12 cellular contexts compared by ENCODE assay signal in the genomic region with DNA sequence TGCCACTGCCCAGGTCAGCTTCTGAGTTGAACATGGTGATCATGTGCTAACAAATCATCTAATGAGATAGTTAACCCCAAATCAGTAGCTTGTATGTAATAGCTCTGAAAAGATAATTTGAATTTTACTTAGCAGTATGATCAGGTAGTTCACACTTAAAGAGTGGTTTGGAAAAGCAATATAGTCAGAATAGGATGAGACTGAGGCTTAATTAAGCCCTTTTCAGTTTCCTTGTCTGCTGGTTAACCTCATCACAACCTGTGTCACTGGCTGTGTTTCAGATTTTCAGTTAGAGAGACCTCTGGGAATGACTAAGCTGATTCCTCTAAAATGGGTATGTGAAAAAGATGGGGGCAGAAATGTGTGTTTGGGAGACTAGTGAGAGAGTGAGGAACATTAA. TPM values are rescaled to one million over a fixed set of nuclear protein-coding genes. Genes with fewer than 3 reads are reported as not detected.
A peak's percentile ranks its signal among the peaks of the same experiment; 100 is the strongest.
DNase-seq lines count a peak whose midpoint lies in the region; ATAC-seq and TF ChIP-seq lines count a peak whose summit lies in the region.
"Had no signal": no experiment of that assay in that cellular context is flagged by ENCODE, and none has a peak within 500 bp of the region (broad histone marks: within the 10 kb centered on the region; RNA-seq: fewer than 3 reads in every experiment).

No MANE protein-coding gene starts in this region.

- peaks cover 8% of the 10 kb centered on the region for H3K9me3 Mint-ChIP-seq in activated naive CD4-positive, alpha-beta T cell treated with anti-CD3 and anti-CD28 coated beads, Interleukin-2, amount 10 ng/mL, durations not matched to agents 7 days and 5 days
- peaks cover 0 to 9% of the 10 kb centered on the region in 2 donors for H3K9me3 Mint-ChIP-seq in stimulated activated naive CD8-positive, alpha-beta T cell treated with anti-CD3 and anti-CD28 coated beads, Interleukin-15, amount 100 ng/mL, for 72 hours

- ATAC-seq in HG02588 (IDR thresholded peaks at IDR 0.05; ENCODE audit: unreplicated experiment) = peak; percentile 86
- peak; percentile 84 for ATAC-seq in HG03558 (IDR thresholded peaks at IDR 0.05; ENCODE audit: extremely low read depth, unreplicated experiment)
- ATAC-seq in stimulated activated naive CD8-positive, alpha-beta T cell treated with anti-CD3 and anti-CD28 coated beads, Interleukin-15, amount 100 ng/mL, for 72 hours = peak; percentile 87

- no peaks in the 10 kb centered on the region for H3K4me1 ChIP-seq in ascending aorta

- no peak overlapping the region for H3K4me3 Mint-ChIP-seq in activated naive CD4-positive, alpha-beta T cell treated with anti-CD3 and anti-CD28 coated beads, Interleukin-2, amount 10 ng/mL, durations not matched to agents 7 days and 5 days
- peak overlapping the region; percentile 54 to 58 for H3K4me3 Mint-ChIP-seq in stimulated activated naive CD8-positive, alpha-beta T cell treated with anti-CD3 and anti-CD28 coated beads, Interleukin-15, amount 100 ng/mL, for 72 hours
- H3K4me3 Mint-ChIP-seq: naive B cell had no signal

- H3K9me3 ChIP-seq in ascending aorta = no peaks in the 10 kb centered on the region

- no peak for DNase-seq in activated naive CD4-positive, alpha-beta T cell treated with anti-CD3 and anti-CD28 coated beads, Interleukin-2, amount 10 ng/mL, durations not matched to agents 7 days and 5 days
- no peak for DNase-seq in activated naive CD4-positive, alpha-beta T cell treated with anti-CD3 and anti-CD28 coated beads, Interleukin-2, amount 50 U/mL, for 16 hours
- peak; percentile 4 to 30 for DNase-seq in stimulated activated naive CD8-positive, alpha-beta T cell treated with anti-CD3 and anti-CD28 coated beads, Interleukin-15, amount 100 ng/mL, for 72 hours
- no peak for DNase-seq in ascending aorta (ENCODE audit: low spot score in 2 of 2)
- DNase-seq in NCI-H1092 treated with DMSO at 0.1 percent for 48 hours (lab: John Stamatoyannopoulos, UW) = no peak
- DNase-seq in occipital lobe (lab: John Stamatoyannopoulos, UW) = no peak
- DNase-seq: naive B cell, NCI-H187 treated with DMSO at 0.1 percent for 48 hours had no signal

- H3K4me1 Mint-ChIP-seq in activated naive CD4-positive, alpha-beta T cell treated with anti-CD3 and anti-CD28 coated beads, Interleukin-2, amount 10 ng/mL, durations not matched to agents 7 days and 5 days = peaks cover 36% of the 10 kb centered on the region
- peaks cover 48% of the 10 kb centered on the region for H3K4me1 Mint-ChIP-seq in stimulated activated naive CD8-positive, alpha-beta T cell treated with anti-CD3 and anti-CD28 coated beads, Interleukin-15, amount 100 ng/mL, for 72 hours

- peak overlapping the region; percentile 58 for H3K27ac Mint-ChIP-seq in activated naive CD4-positive, alpha-beta T cell treated with anti-CD3 and anti-CD28 coated beads, Interleukin-2, amount 10 ng/mL, durations not matched to agents 7 days and 5 days
- H3K27ac Mint-ChIP-seq in stimulated activated naive CD8-positive, alpha-beta T cell treated with anti-CD3 and anti-CD28 coated beads, Interleukin-15, amount 100 ng/mL, for 72 hours = peak overlapping the region; percentile 81 to 96

- no peaks in the 10 kb centered on the region for H3K36me3 ChIP-seq in ascending aorta

- no peak for TF ChIP-seq CTCF in ascending aorta (IDR thresholded peaks at IDR 0.05)

- CTCF ChIA-PET in activated naive CD4-positive, alpha-beta T cell treated with anti-CD3 and anti-CD28 coated beads, Interleukin-2, amount 10 ng/mL, durations not matched to agents 7 days and 5 days (lab: Charles Lee) = no interaction called here

- H3K27ac ChIP-seq in ascending aorta = no peak overlapping the region

- H3K4me3 ChIP-seq in ascending aorta = no peak overlapping the region

- intact Hi-C loops in ascending aorta (cut with DNase I) = no loop called here

- no peaks in the 10 kb centered on the region for H3K27me3 ChIP-seq in ascending aorta

- H3K27me3 Mint-ChIP-seq in activated naive CD4-positive, alpha-beta T cell treated with anti-CD3 and anti-CD28 coated beads, Interleukin-2, amount 10 ng/mL, durations not matched to agents 7 days and 5 days = no peaks in the 10 kb centered on the region
- no peaks in the 10 kb centered on the region for H3K27me3 Mint-ChIP-seq in stimulated activated naive CD8-positive, alpha-beta T cell treated with anti-CD3 and anti-CD28 coated beads, Interleukin-15, amount 100 ng/mL, for 72 hours
- H3K27me3 Mint-ChIP-seq: naive B cell had no signal

- H3K36me3 Mint-ChIP-seq in activated naive CD4-positive, alpha-beta T cell treated with anti-CD3 and anti-CD28 coated beads, Interleukin-2, amount 10 ng/mL, durations not matched to agents 7 days and 5 days = peaks cover 24% of the 10 kb centered on the region

RNA-seq across cellular contexts. Expression of gene GPR174, which starts 38.1 kb away (rescaled TPM):
- total RNA-seq in ascending aorta (not detected), occipital lobe (not detected)
- total RNA-seq: frontal cortex, H1 had no signal

Comparison
In these comparisons a context has a peak if more than half of its experiments do, and no peak if none do; other contexts are left out.
1. DNase-seq: peak in stimulated activated naive CD8-positive, alpha-beta T cell treated with anti-CD3 and anti-CD28 coated beads, Interleukin-15, amount 100 ng/mL, for 72 hours (2 of 2); none in activated naive CD4-positive, alpha-beta T cell treated with anti-CD3 and anti-CD28 coated beads, Interleukin-2, amount 10 ng/mL, durations not matched to agents 7 days and 5 days (single experiment), activated naive CD4-positive, alpha-beta T cell treated with anti-CD3 and anti-CD28 coated beads, Interleukin-2, amount 50 U/mL, for 16 hours (single experiment), ascending aorta (0 of 2), NCI-H1092 treated with DMSO at 0.1 percent for 48 hours (single experiment) and occipital lobe (single experiment).
2. Peak in every context shown above with its lines, with median percentiles within 50 percentile points of each other: ATAC-seq.